In the genomic region with DNA sequence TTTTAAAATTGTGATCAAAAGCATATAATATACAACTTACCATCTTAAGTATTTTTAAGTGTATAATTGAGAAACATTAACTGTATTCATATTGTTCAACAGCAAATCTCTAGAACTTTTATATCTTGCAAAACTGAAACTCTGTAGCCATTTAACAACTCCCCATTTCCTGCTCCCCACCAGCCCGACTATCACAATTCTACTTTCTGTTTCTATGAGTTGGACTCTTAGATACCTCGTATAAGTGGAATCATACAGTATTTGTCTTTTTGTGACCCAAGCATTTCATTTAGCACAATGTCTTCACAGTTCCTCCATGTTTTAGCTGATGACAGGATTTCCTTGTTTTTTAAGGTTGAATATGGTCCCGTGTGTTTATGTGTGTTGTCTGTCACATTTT, we compare ENCODE assay signal across 27 cellular contexts.
DNase-seq lines count a peak whose midpoint lies in the region; ATAC-seq, FAIRE-seq and TF ChIP-seq lines count a peak whose summit lies in the region.
"Had no signal": no experiment of that assay in that cellular context is flagged by ENCODE, and none has a peak within 500 bp of the region (broad histone marks: within the 10 kb centered on the region; RNA-seq: fewer than 3 reads in every experiment).

No MANE protein-coding gene starts in this region.

- peak; percentile 44 for FAIRE-seq in D721Med (lab: Jason Lieb, UNC)
- FAIRE-seq: HepG2, pancreas had no signal

- H3K4me3 ChIP-seq in SJCRH30 = no peak overlapping the region
- H3K4me3 ChIP-seq: dorsolateral prefrontal cortex, left ventricle myocardium inferior, pancreas, testis had no signal

- no peaks in the 10 kb centered on the region for H3K27me3 Mint-ChIP-seq in T-helper 1 cell treated with Interleukin-12 subunit alpha and Interleukin-12 subunit beta and Interleukin-4 antibody, amounts not matched to agents 30 μg/mL and 1 μg/mL, for 36 hours (ENCODE audit: low read depth)
- no peaks in the 10 kb centered on the region for H3K27me3 Mint-ChIP-seq in memory B cell

- H3K4me1 ChIP-seq in SJCRH30 = no peaks in the 10 kb centered on the region
- H3K4me1 ChIP-seq: pancreas, testis had no signal

- peaks cover 5% of the 10 kb centered on the region; the same call in 1 of the 2 replicates for H3K36me3 ChIP-seq in SJCRH30

- H3K27ac ChIP-seq in SJCRH30 = no peak overlapping the region
- H3K27ac ChIP-seq: dorsolateral prefrontal cortex, HL-60, left ventricle myocardium inferior, pancreas, testis had no signal

- peaks cover 11% of the 10 kb centered on the region for H3K4me1 Mint-ChIP-seq in T-helper 1 cell treated with Interleukin-12 subunit alpha and Interleukin-12 subunit beta and Interleukin-4 antibody, amounts not matched to agents 30 μg/mL and 1 μg/mL, for 36 hours (ENCODE audit: low read depth)
- H3K4me1 Mint-ChIP-seq in memory B cell = peaks cover 3% of the 10 kb centered on the region

- H3K4me3 Mint-ChIP-seq in T-helper 1 cell treated with Interleukin-12 subunit alpha and Interleukin-12 subunit beta and Interleukin-4 antibody, amounts not matched to agents 30 μg/mL and 1 μg/mL, for 36 hours = no peak overlapping the region
- no peak overlapping the region for H3K4me3 Mint-ChIP-seq in memory B cell
- H3K4me3 Mint-ChIP-seq: mesothelial cell of epicardium, nephron had no signal

- TF ChIP-seq CTCF in D721Med (IDR thresholded peaks at IDR 0.05; ENCODE audit: insufficient read depth, missing control alignments) = no peak

- peak overlapping the region; percentile 3 for H3K27ac Mint-ChIP-seq in T-helper 1 cell treated with Interleukin-12 subunit alpha and Interleukin-12 subunit beta and Interleukin-4 antibody, amounts not matched to agents 30 μg/mL and 1 μg/mL, for 36 hours
- peak overlapping the region; percentile 11 for H3K27ac Mint-ChIP-seq in memory B cell
- H3K27ac Mint-ChIP-seq: mesothelial cell of epicardium, nephron had no signal

- peaks cover 25% of the 10 kb centered on the region for H3K9me3 Mint-ChIP-seq in T-helper 1 cell treated with Interleukin-12 subunit alpha and Interleukin-12 subunit beta and Interleukin-4 antibody, amounts not matched to agents 30 μg/mL and 1 μg/mL, for 36 hours
- H3K9me3 Mint-ChIP-seq in memory B cell = peaks cover 2% of the 10 kb centered on the region

- peaks cover 70% of the 10 kb centered on the region for H3K36me3 Mint-ChIP-seq in T-helper 1 cell treated with Interleukin-12 subunit alpha and Interleukin-12 subunit beta and Interleukin-4 antibody, amounts not matched to agents 30 μg/mL and 1 μg/mL, for 36 hours (ENCODE audit: low read depth)
- H3K36me3 Mint-ChIP-seq in memory B cell = peaks cover 61% of the 10 kb centered on the region

- H3K9me3 ChIP-seq in SJCRH30 (replicated peaks) = no peaks in the 10 kb centered on the region
- H3K9me3 ChIP-seq: pancreas, testis had no signal

- peak; percentile 57 for ATAC-seq in GM19351 (IDR thresholded peaks at IDR 0.05; ENCODE audit: unreplicated experiment)
- no peak for ATAC-seq in memory B cell (ENCODE audit: low read depth)
- ATAC-seq: activated naive CD4-positive, alpha-beta T cell treated with anti-CD3 and anti-CD28 coated beads, Interleukin-2, amount 50 U/mL, for 72 hours; HepG2; pancreas; sciatic nerve; SK-N-SH treated with all-trans-retinoic acid at 6 μM for 48 hours had no signal

- H3K27me3 ChIP-seq in SJCRH30 = no peaks in the 10 kb centered on the region
- H3K27me3 ChIP-seq: dorsolateral prefrontal cortex, pancreas, testis had no signal

- DNase-seq in D721Med (ENCODE audit: insufficient read length, low spot score) = no peak
- no peak for DNase-seq in memory B cell (ENCODE audit: low spot score in 2 of 2)
- DNase-seq in glomerular visceral epithelial cell (ENCODE audit: extremely low spot score) = no peak
- DNase-seq in retina = no peak
- no peak for DNase-seq in SJCRH30
- DNase-seq: activated CD4-positive, CD25-positive, alpha-beta regulatory T cell; activated CD8-positive, alpha-beta memory T cell treated with anti-CD3 and anti-CD28 coated beads for 24 hours; DMS53; dorsolateral prefrontal cortex; head of caudate nucleus; left ventricle myocardium inferior; NCI-H1417 treated with DMSO at 0.1 percent for 48 hours; NCI-H510A; NK-92 treated with Interleukin-12 subunit alpha and Interleukin-12 subunit beta, amount 100 ng/mL, for 24 hours; pancreas; RPMI8226; T-helper 9 cell; testis had no signal
